In genomic region chr7:118184392-118184899, GRCh38 we compare ENCODE assay signal across 8 cellular contexts. TPM values are rescaled to one million over a fixed set of nuclear protein-coding genes. Genes with fewer than 3 reads are reported as not detected.
DNase-seq lines count a peak whose midpoint lies in the region; ATAC-seq lines count a peak whose summit lies in the region.

No MANE protein-coding gene starts in this region.

- DNase-seq in NCI-H526 treated with DMSO at 0.1 percent for 48 hours (lab: John Stamatoyannopoulos, UW) (peak; percentile 38), cerebellum (ENCODE audit: low spot score) (peak; percentile 6), hippocampal formation (lab: John Stamatoyannopoulos, UW) (no peak)
- DNase-seq in stimulated activated naive CD4-positive, alpha-beta T cell (lab: John Stamatoyannopoulos, UW), result no peak
- no peak for DNase-seq in activated effector memory CD4-positive, alpha-beta T cell treated with Interleukin-2 at 50 U/mL for 16 hours

- ATAC-seq in HG02678 (IDR thresholded peaks at IDR 0.05; ENCODE audit: unreplicated experiment), result no peak

- H3K9me3 ChIP-seq in ES-I3 (ENCODE audit: control insufficient read depth, insufficient read depth, low read length) (no peaks in the 10 kb centered on the region), mucosa of stomach (ENCODE audit: control insufficient read depth, low read length) (no peaks in the 10 kb centered on the region)

- H3K4me1 ChIP-seq in ES-I3 (ENCODE audit: insufficient read depth, low read length) (0 out of 2 replicates have a peak, but pooled peaks cover 3% of the 10 kb centered on the region), mucosa of stomach (ENCODE audit: control insufficient read depth, insufficient read depth, low read length) (peaks cover 4% of the 10 kb centered on the region)

- H3K9ac ChIP-seq in ES-I3 (ENCODE audit: low read depth, low read length), result peak overlapping the region; percentile 96
- peak overlapping the region; percentile 93 for H3K9ac ChIP-seq in mucosa of stomach (ENCODE audit: low read length)

- H3K4me3 ChIP-seq in mucosa of stomach (ENCODE audit: low read length), result peak overlapping the region; percentile 68

- H3K36me3 ChIP-seq in ES-I3 (ENCODE audit: insufficient read depth, low read length) (no peaks in the 10 kb centered on the region), mucosa of stomach (ENCODE audit: control insufficient read depth, insufficient read depth, low read length) (no peaks in the 10 kb centered on the region)

- H3K27me3 ChIP-seq in mucosa of stomach (ENCODE audit: control insufficient read depth, insufficient read depth, low read length), result no peaks in the 10 kb centered on the region

RNA-seq across cellular contexts. Expression of gene LSM8, which starts 0.5 kb away (rescaled TPM):
- 68.8 TPM for total RNA-seq in cerebellum

RNA-seq across cellular contexts. Expression of gene ANKRD7, which starts 40.1 kb away (rescaled TPM):
- total RNA-seq in cerebellum, result 9.3 TPM

Comparison
In these comparisons a context has a peak if more than half of its experiments do, and no peak if none do; other contexts are left out.
1. DNase-seq: peak in NCI-H526 treated with DMSO at 0.1 percent for 48 hours (single experiment) and cerebellum (single experiment); none in stimulated activated naive CD4-positive, alpha-beta T cell (0 of 6), hippocampal formation (0 of 2) and activated effector memory CD4-positive, alpha-beta T cell treated with Interleukin-2 at 50 U/mL for 16 hours (single experiment).